In the genomic region with DNA sequence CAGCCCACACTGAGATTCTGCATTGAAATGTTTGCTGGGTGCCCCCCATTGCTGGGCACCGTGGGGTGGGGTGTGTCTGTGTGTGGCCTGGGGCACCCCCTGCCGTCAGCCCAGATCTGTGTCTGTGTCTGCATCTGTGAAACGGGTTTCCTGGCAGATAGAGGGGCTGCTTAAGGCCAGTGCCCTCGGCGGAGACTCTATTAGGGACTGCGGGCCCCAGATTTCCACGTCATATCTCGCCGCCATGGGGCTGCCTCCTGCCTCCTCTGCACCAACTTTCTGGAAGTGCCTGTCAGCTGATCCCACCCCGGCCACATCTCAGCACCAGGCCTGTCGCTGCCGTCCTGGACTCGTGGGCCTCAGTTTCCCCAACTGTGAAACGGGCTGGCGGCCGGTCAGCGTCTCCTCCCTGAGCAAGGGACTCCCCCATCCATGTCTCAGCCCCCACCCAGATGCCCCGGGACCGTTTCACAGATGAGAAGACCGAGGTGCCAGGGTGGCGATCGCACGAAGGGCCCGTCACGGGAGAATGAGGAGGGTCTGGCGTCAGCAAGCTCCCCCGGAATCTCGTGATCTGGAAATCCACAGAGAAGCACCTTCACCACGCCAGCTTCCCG, we compare ENCODE assay signal across 15 cellular contexts. TPM values are rescaled to one million over a fixed set of nuclear protein-coding genes. Genes with fewer than 3 reads are reported as not detected.
DNase-seq lines count a peak whose midpoint lies in the region; ATAC-seq, FAIRE-seq and TF ChIP-seq lines count a peak whose summit lies in the region.
"Had no signal": no experiment of that assay in that cellular context is flagged by ENCODE, and none has a peak within 500 bp of the region (broad histone marks: within the 10 kb centered on the region; RNA-seq: fewer than 3 reads in every experiment).

No MANE protein-coding gene starts in this region.

- H3K27me3 ChIP-seq in upper lobe of right lung: no peaks in the 10 kb centered on the region
- H3K27me3 ChIP-seq: gastrocnemius medialis had no signal

- H3K36me3 ChIP-seq in kidney (ENCODE audit: control insufficient read depth in 1 of 2, insufficient read depth in 2 of 2, low read length in 2 of 2) (no peaks in the 10 kb centered on the region), upper lobe of right lung (no peaks in the 10 kb centered on the region)
- H3K36me3 ChIP-seq: gastrocnemius medialis had no signal

- DNase-seq in GM12891 (ENCODE audit: insufficient read length, low spot score): no peak
- DNase-seq in kidney: peak; percentile 76
- no peak for DNase-seq in H54 (ENCODE audit: insufficient read length, low spot score)
- DNase-seq in upper lobe of right lung: no peak
- no peak for DNase-seq in NCI-H2171 treated with DMSO at 0.1 percent for 48 hours (lab: John Stamatoyannopoulos, UW)
- DNase-seq in NCI-H524 treated with DMSO at 0.1 percent for 48 hours (lab: John Stamatoyannopoulos, UW): no peak
- DNase-seq: activated CD8-positive, alpha-beta memory T cell treated with anti-CD3 and anti-CD28 coated beads, Interleukin-2, amount 50 U/mL, for 48 hours; effector CD8-positive, alpha-beta T cell; NCI-H226 had no signal

- ATAC-seq in GM21447 (IDR thresholded peaks at IDR 0.05; ENCODE audit: unreplicated experiment) (peak; percentile 12), HG03196 (IDR thresholded peaks at IDR 0.05; ENCODE audit: unreplicated experiment) (peak; percentile 9), upper lobe of right lung (no peak)
- ATAC-seq: gastrocnemius medialis, left colon had no signal

- H3K27ac ChIP-seq in kidney (ENCODE audit: low read depth in 2 of 2, low read length in 2 of 2) (no peak overlapping the region), upper lobe of right lung (no peak overlapping the region)
- H3K27ac ChIP-seq: gastrocnemius medialis had no signal

- no peak overlapping the region for H3K9ac ChIP-seq in kidney (ENCODE audit: low read length in 2 of 2)

- TF ChIP-seq POLR2A in GM12891 (IDR thresholded peaks at IDR 0.05; ENCODE audit: low read depth, low read length) (0 out of 2 replicates have a peak, but pooled peaks have one; percentile 42), H54 (IDR thresholded peaks at IDR 0.05; ENCODE audit: low read depth, low read length) (no peak)

- TF ChIP-seq CTCF in kidney (IDR thresholded peaks at IDR 0.05; ENCODE audit: borderline replicate concordance, extremely low read depth, insufficient read depth): no peak
- TF ChIP-seq CTCF in upper lobe of right lung (IDR thresholded peaks at IDR 0.05): no peak

- H3K4me1 ChIP-seq in kidney (ENCODE audit: control insufficient read depth in 1 of 2, insufficient read depth in 1 of 2, low read depth in 1 of 2, low read length in 2 of 2) (peaks cover 9 to 27% of the 10 kb centered on the region in 2 donors), upper lobe of right lung (no peaks in the 10 kb centered on the region)
- H3K4me1 ChIP-seq: gastrocnemius medialis had no signal

- intact Hi-C loops in kidney (cut with DNase I): no loop called here
- intact Hi-C loops in upper lobe of right lung (cut with DNase I): no loop called here

- H3K4me3 ChIP-seq in kidney (ENCODE audit: low read length in 2 of 2) (no peak overlapping the region), upper lobe of right lung (no peak overlapping the region)
- H3K4me3 ChIP-seq: gastrocnemius medialis had no signal

- no peak for FAIRE-seq in GM12891 (lab: Jason Lieb, UNC)
- FAIRE-seq in kidney (lab: Jason Lieb, UNC): no peak
- no peak for FAIRE-seq in H54 (lab: Jason Lieb, UNC)

- H3K9me3 ChIP-seq in kidney (ENCODE audit: control insufficient read depth in 1 of 2, low read length in 2 of 2) (no peaks in the 10 kb centered on the region), upper lobe of right lung (no peaks in the 10 kb centered on the region)
- H3K9me3 ChIP-seq: gastrocnemius medialis had no signal

TF ChIP-seq in GM12891, 5 proteins besides CTCF, POLR2A, EP300 and RAD21:
- peak; percentile 1; the same call in 1 of the 2 replicates for TF ChIP-seq POLR2AphosphoS5 (IDR thresholded peaks at IDR 0.05; ENCODE audit: low read depth, low read length)
- TF ChIP-seq PAX5 (IDR thresholded peaks at IDR 0.05; ENCODE audit: insufficient read depth, low read length, severe bottlenecking): no peak
- no peak for TF ChIP-seq TAF1 (IDR thresholded peaks at IDR 0.05; ENCODE audit: low read depth, low read length)
- TF ChIP-seq POU2F2 (IDR thresholded peaks at IDR 0.05; ENCODE audit: low read depth, low read length): 0 out of 2 replicates have a peak, but pooled peaks have one; percentile 13
TF ChIP-seq in GM12891: peak in this region for 2.

RNA-seq across cellular contexts. Expression of gene ARID3A, which starts 21.4 kb away (rescaled TPM):
- polyA plus RNA-seq in GM12891 (2012; ENCODE audit: low read depth, missing spikeins): 24.1 TPM
- 16.9 TPM for total RNA-seq in kidney
- 5.6 TPM for polyA plus RNA-seq in kidney (ENCODE audit: insufficient read depth, low read depth, low replicate concordance)
- total RNA-seq in upper lobe of right lung: 16.1 TPM

RNA-seq across cellular contexts. Expression of gene KISS1R, which starts 30.1 kb away (rescaled TPM):
- 0.63 TPM for polyA plus RNA-seq in GM12891 (2012; ENCODE audit: low read depth, missing spikeins)
- total RNA-seq in kidney (0.69 TPM), upper lobe of right lung (not detected)
- not detected for polyA plus RNA-seq in kidney (ENCODE audit: insufficient read depth, low read depth, low replicate concordance)
- total RNA-seq: Daoy, gastrocnemius medialis, left colon, M059J had no signal

RNA-seq across cellular contexts. Expression of gene R3HDM4, which starts 34.2 kb away (rescaled TPM):
- polyA plus RNA-seq in GM12891 (2012; ENCODE audit: low read depth, missing spikeins): 35.8 TPM
- total RNA-seq in kidney (71.4 TPM), upper lobe of right lung (50.7 TPM)
- 47.4 TPM for polyA plus RNA-seq in kidney (ENCODE audit: insufficient read depth, low read depth, low replicate concordance)

RNA-seq across cellular contexts. Expression of gene WDR18, which starts 36.9 kb away (rescaled TPM):
- 44.1 TPM for polyA plus RNA-seq in GM12891 (2012; ENCODE audit: low read depth, missing spikeins)
- 40.3 TPM for total RNA-seq in kidney
- polyA plus RNA-seq in kidney (ENCODE audit: insufficient read depth, low read depth, low replicate concordance): 77.2 TPM
- 21.9 TPM for total RNA-seq in upper lobe of right lung

RNA-seq across cellular contexts. Expression of gene GRIN3B, which starts 53.0 kb away (rescaled TPM):
- 0.06 TPM for polyA plus RNA-seq in GM12891 (2012; ENCODE audit: low read depth, missing spikeins)
- total RNA-seq in kidney: 0.44 TPM
- 0.15 TPM for polyA plus RNA-seq in kidney (ENCODE audit: insufficient read depth, low read depth, low replicate concordance)
- not detected for total RNA-seq in upper lobe of right lung
- total RNA-seq: Daoy, gastrocnemius medialis, left colon, M059J had no signal
